In genomic region chr2:64277101-64277849, GRCh38 we compare ENCODE assay signal across 8 cellular contexts.
A peak's percentile ranks its signal among the peaks of the same experiment; 100 is the strongest.
DNase-seq lines count a peak whose midpoint lies in the region; ATAC-seq, FAIRE-seq and TF ChIP-seq lines count a peak whose summit lies in the region.

No MANE protein-coding gene starts in this region.

- no peaks in the 10 kb centered on the region for H3K36me3 Mint-ChIP-seq in natural killer cell

- ATAC-seq in natural killer cell (peak; percentile 56 to 66 (median 59)), HG03039 (IDR thresholded peaks at IDR 0.05; ENCODE audit: unreplicated experiment) (no peak), GM19397 (IDR thresholded peaks at IDR 0.05; ENCODE audit: unreplicated experiment) (no peak)

- TF ChIP-seq CTCF in colonic mucosa (IDR thresholded peaks at IDR 0.05) = no peak
- no peak for TF ChIP-seq CTCF in natural killer cell (IDR thresholded peaks at IDR 0.05)

- no peaks in the 10 kb centered on the region for H3K27me3 Mint-ChIP-seq in natural killer cell (ENCODE audit: low read depth in 2 of 2)

- H3K36me3 ChIP-seq in colonic mucosa (no peaks in the 10 kb centered on the region), small intestine (ENCODE audit: control insufficient read depth in 2 of 2, insufficient read depth in 2 of 2, low read length in 2 of 2) (no peaks in the 10 kb centered on the region)

- no peak overlapping the region for H3K27ac Mint-ChIP-seq in natural killer cell

- H3K27me3 ChIP-seq in colonic mucosa (no peaks in the 10 kb centered on the region), small intestine (ENCODE audit: control insufficient read depth in 2 of 2, insufficient read depth in 2 of 2, low read length in 2 of 2) (no peaks in the 10 kb centered on the region)

- H3K27ac ChIP-seq in colonic mucosa = peak overlapping the region; percentile 10
- peak overlapping the region in 1 of 2 donors; percentile 27 for H3K27ac ChIP-seq in small intestine (ENCODE audit: low read depth in 1 of 2, low read length in 1 of 2)

- H3K4me3 ChIP-seq in colonic mucosa (no peak overlapping the region), small intestine (ENCODE audit: low read depth in 1 of 2, low read length in 2 of 2) (no peak overlapping the region)

- H3K4me1 Mint-ChIP-seq in natural killer cell = peaks cover 4 to 14% of the 10 kb centered on the region in 2 donors

- peaks cover 6% of the 10 kb centered on the region for H3K4me1 ChIP-seq in colonic mucosa
- peaks cover 9 to 17% of the 10 kb centered on the region in 2 donors for H3K4me1 ChIP-seq in small intestine (ENCODE audit: control insufficient read depth in 2 of 2, insufficient read depth in 1 of 2, low read depth in 1 of 2, low read length in 1 of 2)

- DNase-seq in CD1c-positive myeloid dendritic cell (ENCODE audit: extremely low spot score) (peak; percentile 90), MV-4-11 (lab: John Stamatoyannopoulos, UW) (peak; percentile 75), colonic mucosa (no peak), natural killer cell (no peak), small intestine (no peak)
- DNase-seq in activated CD8-positive, alpha-beta memory T cell treated with anti-CD3 and anti-CD28 coated beads for 24 hours = no peak

- H3K9me3 ChIP-seq in colonic mucosa (no peaks in the 10 kb centered on the region), small intestine (ENCODE audit: control insufficient read depth, low read depth) (no peaks in the 10 kb centered on the region)

- intact Hi-C loops in colonic mucosa (cut with DNase I) (no loop called here), natural killer cell (cut with micrococcal nuclease) (no loop called here)

- no peak overlapping the region for H3K9ac ChIP-seq in colonic mucosa (ENCODE audit: low read depth in 2 of 2, low read length in 2 of 2)

- H3K4me3 Mint-ChIP-seq in natural killer cell = no peak overlapping the region

- no peak for FAIRE-seq in small intestine (lab: Jason Lieb, UNC)

- WGBS in small intestine, 3 donors = 77 to 86% (median 78%) methylated on average over 9 of the region's 9 CpGs

- no peaks in the 10 kb centered on the region for H3K9me3 Mint-ChIP-seq in natural killer cell

Comparison
In these comparisons a context has a peak if more than half of its experiments do, and no peak if none do; other contexts are left out.
1. DNase-seq: peak in CD1c-positive myeloid dendritic cell (single experiment) and MV-4-11 (single experiment); none in colonic mucosa (single experiment), natural killer cell (single experiment), activated CD8-positive, alpha-beta memory T cell treated with anti-CD3 and anti-CD28 coated beads for 24 hours (single experiment) and small intestine (single experiment).
2. ATAC-seq: peak in natural killer cell (3 of 3); none in HG03039 (single experiment) and GM19397 (single experiment).